In the genomic region with DNA sequence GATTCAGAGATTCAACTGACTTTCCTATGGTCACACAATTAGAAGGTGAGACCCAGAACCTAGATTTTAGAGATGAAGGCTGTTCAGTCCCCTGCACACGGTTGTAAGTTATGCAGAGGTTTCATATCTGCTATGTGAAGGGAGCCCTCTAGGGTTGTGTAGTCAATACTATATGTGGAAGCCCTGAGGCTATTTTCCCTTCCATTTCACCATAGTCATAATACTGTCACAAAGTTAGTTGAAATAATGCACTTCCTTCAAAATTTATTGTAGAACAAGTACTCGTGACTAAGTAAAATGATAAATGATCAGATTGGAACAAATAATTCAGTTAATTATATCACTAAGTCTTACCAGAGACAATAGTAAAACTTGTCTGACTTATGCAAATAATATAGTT, we compare ENCODE assay signal across 8 cellular contexts. TPM values are rescaled to one million over a fixed set of nuclear protein-coding genes. Genes with fewer than 3 reads are reported as not detected.
DNase-seq lines count a peak whose midpoint lies in the region; ATAC-seq, FAIRE-seq and TF ChIP-seq lines count a peak whose summit lies in the region.

No MANE protein-coding gene starts in this region.

- intact Hi-C loops in K562 (cut with micrococcal nuclease) (loop anchor here (1.0 kb wide), 1 partner anchor 69 kb away; no protein-coding TSS in a partner anchor), Calu3 (cut with micrococcal nuclease; ENCODE audit: unreplicated experiment) (no loop called here)

- CTCF ChIA-PET in K562 (lab: Yijun Ruan, JAX; ENCODE audit: low intra/inter-chr PET ratio) (interaction anchor here (2.5 kb wide), 1 partner anchor 69 kb away, joined by 16 read pairs; no protein-coding TSS in a partner anchor), Calu3 (lab: Charles Lee) (no interaction called here)

- no peaks in the 10 kb centered on the region for H3K9me3 ChIP-seq in K562 (replicated peaks; ENCODE audit: control insufficient read depth, insufficient read depth, low read depth, low read length)

- no peak for TF ChIP-seq POLR2A in K562 (conservative IDR thresholded peaks at IDR 0.05)

- peaks cover 0 to 27% of the 10 kb centered on the region in 2 experiments; a peak in 3 of 5 replicates for H3K4me1 ChIP-seq in K562 (replicated peaks in 1 of 2; ENCODE audit: control insufficient read depth in 2 of 2, insufficient read depth in 2 of 2, low read length in 2 of 2)

- 2% methylated on average over 2 of the region's 2 CpGs for WGBS in K562 (ENCODE audit: insufficient coverage, low coverage, missing lambda C conversion rate)

- H3K4me1 Mint-ChIP-seq in Calu3 (ENCODE audit: low read depth, unreplicated experiment) = no peaks in the 10 kb centered on the region

- no peak overlapping the region for H2AFZ ChIP-seq in K562 (ENCODE audit: low read depth, low read length)

- no peaks in the 10 kb centered on the region for H3K36me3 ChIP-seq in K562 (ENCODE audit: control insufficient read depth, insufficient read depth, low read length)

- no peak overlapping the region for H3K4me2 ChIP-seq in K562 (ENCODE audit: insufficient read depth, low read length)

- TF ChIP-seq RAD21 in K562 (CRISPR knock-in tag; conservative IDR thresholded peaks at IDR 0.05 in 1 of 2, IDR thresholded peaks at IDR 0.05 in 1 of 2) = peak; percentile 86 to 89

- TF ChIP-seq EP300 in K562 (IDR thresholded peaks at IDR 0.05; ENCODE audit: low read length) = no peak

- H3K4me3 Mint-ChIP-seq in Calu3 (ENCODE audit: low read depth, unreplicated experiment) = no peak overlapping the region

- POLR2A ChIA-PET in K562 (lab: Yijun Ruan, JAX) = interaction anchor here (0.6 to 1.3 kb wide), 2 partner anchors 9 to 261 kb away, joined by 3 read pairs; no protein-coding TSS in a partner anchor

- no peak overlapping the region for H3K27ac ChIP-seq in K562 (ENCODE audit: extremely low read depth, low read depth, low read length)

- no peaks in the 10 kb centered on the region for H4K20me1 ChIP-seq in K562 (replicated peaks; ENCODE audit: control insufficient read depth, insufficient read depth, low read length)

- FAIRE-seq in K562 (lab: Jason Lieb, UNC) = peak; percentile 19

- DNase-seq in ELR (ENCODE audit: low read depth) = peak; percentile 66
- DNase-seq in K562 (ENCODE audit: extremely low read depth in 1 of 4, low spot score in 3 of 4) = peak in 2 of 4 experiments; percentile 46 to 55
- DNase-seq in pons (ENCODE audit: low spot score) = peak; percentile 56
- DNase-seq in Calu3 = no peak
- DNase-seq in NCI-H146 treated with DMSO at 0.1 percent for 48 hours (lab: John Stamatoyannopoulos, UW; ENCODE audit: unreplicated experiment) = no peak
- DNase-seq in NCI-H128 (lab: John Stamatoyannopoulos, UW; ENCODE audit: unreplicated experiment) = no peak

- ATAC-seq in GM19455 (IDR thresholded peaks at IDR 0.05; ENCODE audit: unreplicated experiment) (peak; percentile 80), HG03457 (IDR thresholded peaks at IDR 0.05; ENCODE audit: unreplicated experiment) (peak; percentile 70), K562 (peak; percentile 94)

- no peak overlapping the region for H3K4me3 ChIP-seq in K562

- BruUV-seq in K562 (replicated peaks; lab: Mats Ljungman, UMichigan) = no TSS peak
- BruUV-seq in Calu3 (replicated peaks; lab: Mats Ljungman, UMichigan) = no TSS peak

- H3K27ac Mint-ChIP-seq in Calu3 (ENCODE audit: unreplicated experiment) = no peak overlapping the region

- in situ Hi-C loops in K562 (cut with MboI) = no loop called here

- H3K27me3 ChIP-seq in K562 (ENCODE audit: control insufficient read depth in 2 of 2, insufficient read depth in 2 of 2, low read length in 2 of 2) = no peaks in the 10 kb centered on the region; a peak in 1 of 5 replicates

- no peaks in the 10 kb centered on the region for H3K27me3 Mint-ChIP-seq in Calu3 (ENCODE audit: unreplicated experiment)

- no peak overlapping the region for H3K9ac ChIP-seq in K562 (ENCODE audit: insufficient read depth in 1 of 2, low read depth in 2 of 2, low read length in 2 of 2)

- H3K36me3 Mint-ChIP-seq in Calu3 (ENCODE audit: insufficient read depth, unreplicated experiment) = no peaks in the 10 kb centered on the region

- H3K9me3 Mint-ChIP-seq in Calu3 (ENCODE audit: low read depth, unreplicated experiment) = no peaks in the 10 kb centered on the region

- H3K9me1 ChIP-seq in K562 (ENCODE audit: control insufficient read depth, insufficient read depth, low read length) = no peaks in the 10 kb centered on the region

- peak; percentile 43 to 76 (median 55); a peak in 4 of 6 replicates for TF ChIP-seq CTCF in K562 (IDR thresholded peaks at IDR 0.05 in 2 of 3, conservative IDR thresholded peaks at IDR 0.05 in 1 of 3; ENCODE audit: insufficient read depth in 2 of 3, low read depth in 1 of 3, low read length in 3 of 3)
- TF ChIP-seq CTCF in Calu3 (IDR thresholded peaks at IDR 0.05; ENCODE audit: unreplicated experiment) = no peak

- no peaks in the 10 kb centered on the region for H3K79me2 ChIP-seq in K562 (ENCODE audit: control insufficient read depth, insufficient read depth, low read length)

TF ChIP-seq in K562, 482 proteins besides CTCF, POLR2A, EP300 and RAD21:
- TF ChIP-seq, protein P1, sequence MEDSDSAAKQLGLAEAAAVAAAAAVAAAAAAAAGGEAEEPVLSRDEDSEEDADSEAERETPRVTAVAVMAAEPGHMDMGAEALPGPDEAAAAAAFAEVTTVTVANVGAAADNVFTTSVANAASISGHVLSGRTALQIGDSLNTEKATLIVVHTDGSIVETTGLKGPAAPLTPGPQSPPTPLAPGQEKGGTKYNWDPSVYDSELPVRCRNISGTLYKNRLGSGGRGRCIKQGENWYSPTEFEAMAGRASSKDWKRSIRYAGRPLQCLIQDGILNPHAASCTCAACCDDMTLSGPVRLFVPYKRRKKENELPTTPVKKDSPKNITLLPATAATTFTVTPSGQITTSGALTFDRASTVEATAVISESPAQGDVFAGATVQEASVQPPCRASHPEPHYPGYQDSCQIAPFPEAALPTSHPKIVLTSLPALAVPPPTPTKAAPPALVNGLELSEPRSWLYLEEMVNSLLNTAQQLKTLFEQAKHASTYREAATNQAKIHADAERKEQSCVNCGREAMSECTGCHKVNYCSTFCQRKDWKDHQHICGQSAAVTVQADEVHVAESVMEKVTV (CRISPR knock-in tag; IDR thresholded peaks at IDR 0.05) = peak; percentile 75
- TF ChIP-seq ZNF143 (CRISPR knock-in tag; IDR thresholded peaks at IDR 0.05) (no peak), SIN3A (IDR thresholded peaks at IDR 0.05; ENCODE audit: borderline replicate concordance in 2 of 2, control insufficient read depth in 1 of 2, low read depth in 2 of 2, low read length in 2 of 2) (no peak), MTA2 (IDR thresholded peaks at IDR 0.05; ENCODE audit: low read depth) (no peak), PPARD (CRISPR knock-in tag; IDR thresholded peaks at IDR 0.05) (no peak), SP1 (CRISPR knock-in tag; IDR thresholded peaks at IDR 0.05) (no peak)

RNA-seq across cellular contexts. Expression of gene ENDOD1, which starts 48.8 kb away (rescaled TPM):
- total RNA-seq in K562 (2011; cell fraction: chromatin; rRNA removed; ENCODE audit: low replicate concordance) = 11.0 and 14.5 TPM in 2 replicates
- total RNA-seq in K562 (2011; cell fraction: nucleolus; rRNA removed) = 14.3 and 16.5 TPM in 2 replicates
- 18.3 and 21.3 TPM in 2 replicates for total RNA-seq in K562 (2011; cell fraction: nucleoplasm; rRNA removed)
- total RNA-seq in K562 (2014; rRNA removed) (9.8 and 10.3 TPM in 2 replicates), K562 (2014; rRNA removed; fragmentation: Illumina TruSeq; extraction: Trizol) (11.8 and 12.2 TPM in 2 replicates), K562 (2015; rRNA removed; fragmentation: Illumina TruSeq; extraction: Trizol) (8.3 and 8.4 TPM in 2 replicates), K562 (2021) (9.7 and 10.5 TPM in 2 replicates), Calu3 (2022) (29.4 and 30.3 TPM in 2 replicates)
- polyA plus RNA-seq in K562 (2011; rRNA removed) (9.4 and 10.3 TPM in 2 replicates), K562 (2014; fragmentation: Illumina TruSeq; extraction: Trizol) (8.1 and 9.3 TPM in 2 replicates), K562 (2014; fragmentation: Nextera tagmentation; extraction: Ambion mirVana) (1 to 10 TPM; 4.2 to 4.4 TPM), K562 (2014; rRNA removed) (5.1 and 5.2 TPM in 2 replicates)
- polyA plus RNA-seq in K562 (2011; cell fraction: cytosol; rRNA removed) = 5.9 and 8.7 TPM in 2 replicates
- 5.8 and 9.7 TPM in 2 replicates for polyA plus RNA-seq in K562 (2011; cell fraction: nucleus; rRNA removed)
- polyA plus RNA-seq in K562 (2012) = 7.6 and 8.2 TPM in 2 replicates
- polyA minus RNA-seq in K562 (2011; rRNA and poly(A)+ RNA removed) = 16.0 and 20.7 TPM in 2 replicates
- 8.1 and 8.5 TPM in 2 replicates for polyA minus RNA-seq in K562 (2011; cell fraction: cytosol; rRNA and poly(A)+ RNA removed)
- polyA minus RNA-seq in K562 (2011; cell fraction: nucleus; rRNA and poly(A)+ RNA removed) = 6.1 and 14.1 TPM in 2 replicates

Comparison
In these comparisons a context has a peak if more than half of its experiments do, and no peak if none do; other contexts are left out.
1. DNase-seq: peak in ELR (single experiment) and pons (single experiment); none in Calu3 (single experiment), NCI-H146 treated with DMSO at 0.1 percent for 48 hours (single experiment) and NCI-H128 (single experiment).
2. Peak in every context shown above with its lines, with median percentiles within 50 percentile points of each other: ATAC-seq.